In genomic region chr14:23030936-23031335, GRCh38 we compare ENCODE assay signal across 1 cellular context.
TF ChIP-seq lines count a peak whose summit lies in the region.

No MANE protein-coding gene starts in this region.

TF ChIP-seq in HepG2, 621 proteins besides CTCF, POLR2A, EP300 and RAD21:
- no peak for TF ChIP-seq ZNF251 (CRISPR knock-in tag; IDR thresholded peaks at IDR 0.05)
- TF ChIP-seq ZHX1 (CRISPR knock-in tag; IDR thresholded peaks at IDR 0.05; ENCODE audit: low read depth): no peak
- TF ChIP-seq RBM22 (optimal IDR thresholded peaks at IDR 0.05; ENCODE audit: low read length): peak; percentile 73
- TF ChIP-seq FOXP4 (CRISPR knock-in tag; IDR thresholded peaks at IDR 0.05): no peak
- no peak for TF ChIP-seq GMEB2 (CRISPR knock-in tag; IDR thresholded peaks at IDR 0.05; ENCODE audit: low read depth)
- no peak for TF ChIP-seq MTA1 (CRISPR knock-in tag; IDR thresholded peaks at IDR 0.05; ENCODE audit: borderline replicate concordance)
- no peak for TF ChIP-seq RARA (CRISPR knock-in tag; IDR thresholded peaks at IDR 0.05)
- no peak for TF ChIP-seq ADNP (CRISPR knock-in tag; IDR thresholded peaks at IDR 0.05)
- TF ChIP-seq RBFOX2 (IDR thresholded peaks at IDR 0.05; ENCODE audit: low read depth, low read length): peak; percentile 59; the same call in 1 of the 2 replicates
- no peak for TF ChIP-seq EZH2 (conservative IDR thresholded peaks at IDR 0.05; ENCODE audit: low read depth, low read length)
- peak; percentile 49 for TF ChIP-seq POLR2G (IDR thresholded peaks at IDR 0.05; ENCODE audit: low read depth, low read length)
- 0 out of 2 replicates have a peak, but pooled peaks have one; percentile 49 for TF ChIP-seq RORA (CRISPR knock-in tag; IDR thresholded peaks at IDR 0.05)
- TF ChIP-seq ESRRA (CRISPR knock-in tag; IDR thresholded peaks at IDR 0.05; ENCODE audit: low read depth): no peak
- TF ChIP-seq U2AF1 (optimal IDR thresholded peaks at IDR 0.05; ENCODE audit: low read depth, low read length): no peak
- no peak for TF ChIP-seq RFX1 (IDR thresholded peaks at IDR 0.05)
- no peak for TF ChIP-seq ZNF879 (CRISPR knock-in tag; IDR thresholded peaks at IDR 0.05)
- TF ChIP-seq IKZF4 (CRISPR knock-in tag; IDR thresholded peaks at IDR 0.05; ENCODE audit: borderline replicate concordance, low read depth, not compliant biosample characterization): no peak
- TF ChIP-seq ARID5B (CRISPR knock-in tag; IDR thresholded peaks at IDR 0.05): no peak
- TF ChIP-seq ZNF775 (CRISPR knock-in tag; IDR thresholded peaks at IDR 0.05; ENCODE audit: borderline replicate concordance): no peak
